Comparison of ENCODE assay signal across 16 cellular contexts in the genomic region with DNA sequence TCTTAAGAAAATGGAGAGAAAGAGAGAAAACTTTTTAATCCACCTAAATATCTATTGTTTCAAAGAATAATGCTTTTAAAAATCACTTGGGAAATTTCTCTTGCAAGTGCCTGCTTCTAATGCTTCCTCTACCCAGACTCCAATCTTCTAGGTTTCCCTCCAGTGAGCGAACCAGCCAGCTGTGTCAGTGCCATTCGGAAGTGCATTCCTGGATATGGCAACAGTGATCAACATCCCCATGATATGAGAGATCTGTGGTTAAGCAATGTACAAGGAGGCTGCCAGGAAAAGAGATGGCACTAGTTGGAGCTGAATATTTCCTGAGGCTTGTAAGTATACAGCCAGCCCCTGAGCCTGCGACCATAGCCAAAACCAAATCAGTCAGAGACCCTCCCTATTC. TPM values are rescaled to one million over a fixed set of nuclear protein-coding genes. Genes with fewer than 3 reads are reported as not detected.
DNase-seq lines count a peak whose midpoint lies in the region; ATAC-seq and TF ChIP-seq lines count a peak whose summit lies in the region.
"Had no signal": no experiment of that assay in that cellular context is flagged by ENCODE, and none has a peak within 500 bp of the region (broad histone marks: within the 10 kb centered on the region; RNA-seq: fewer than 3 reads in every experiment).

No MANE protein-coding gene starts in this region.

- no peak overlapping the region for H3K4me3 ChIP-seq in AG10803 (ENCODE audit: low read length)

- ATAC-seq in omental fat pad (ENCODE audit: low FRiP score) (peak; percentile 89), left colon (no peak), HG03439 (IDR thresholded peaks at IDR 0.05; ENCODE audit: unreplicated experiment) (no peak), HG03354 (IDR thresholded peaks at IDR 0.05; ENCODE audit: poor library complexity, severe bottlenecking, unreplicated experiment) (no peak)

- intact Hi-C loops in left colon (cut with DNase I, micrococcal nuclease), result no loop called here

- TF ChIP-seq CTCF in AG10803 (conservative IDR thresholded peaks at IDR 0.05; ENCODE audit: low read length), result no peak
- no peak for TF ChIP-seq CTCF in omental fat pad (IDR thresholded peaks at IDR 0.05)

- DNase-seq in AG10803 (ENCODE audit: low read depth) (peak; percentile 28), M059J (ENCODE audit: low read depth) (peak; percentile 60), fibroblast of gingiva (ENCODE audit: low read depth) (peak; percentile 42), omental fat pad (ENCODE audit: low spot score) (no peak), left colon (no peak), NCI-H524 (lab: John Stamatoyannopoulos, UW) (no peak)
- DNase-seq: AML-193, Caco-2, DMS79, NCI-H1048, NCI-H146, NCI-H226 had no signal

RNA-seq across cellular contexts. Expression of a gene that starts 53.3 kb away (rescaled TPM):
- total RNA-seq in M059J (2014; rRNA removed; shearing (Covaris generic)), result 7.9 and 10.4 TPM in 2 replicates
- total RNA-seq in omental fat pad, result under 1 TPM in 2 of 4 donors, not detected in 2; 0.24 to 0.65 TPM
- under 1 TPM in 1 of 2 donors, not detected in 1; 0.31 TPM for total RNA-seq in left colon
- total RNA-seq: Caco-2, H1, HT-29 had no signal

Comparison
In these comparisons a context has a peak if more than half of its experiments do, and no peak if none do; other contexts are left out.
1. DNase-seq: peak in AG10803 (single experiment), M059J (single experiment) and fibroblast of gingiva (single experiment); none in omental fat pad (single experiment), left colon (0 of 2) and NCI-H524 (0 of 2).